ENCODE assay signal across 29 cellular contexts in the genomic region with DNA sequence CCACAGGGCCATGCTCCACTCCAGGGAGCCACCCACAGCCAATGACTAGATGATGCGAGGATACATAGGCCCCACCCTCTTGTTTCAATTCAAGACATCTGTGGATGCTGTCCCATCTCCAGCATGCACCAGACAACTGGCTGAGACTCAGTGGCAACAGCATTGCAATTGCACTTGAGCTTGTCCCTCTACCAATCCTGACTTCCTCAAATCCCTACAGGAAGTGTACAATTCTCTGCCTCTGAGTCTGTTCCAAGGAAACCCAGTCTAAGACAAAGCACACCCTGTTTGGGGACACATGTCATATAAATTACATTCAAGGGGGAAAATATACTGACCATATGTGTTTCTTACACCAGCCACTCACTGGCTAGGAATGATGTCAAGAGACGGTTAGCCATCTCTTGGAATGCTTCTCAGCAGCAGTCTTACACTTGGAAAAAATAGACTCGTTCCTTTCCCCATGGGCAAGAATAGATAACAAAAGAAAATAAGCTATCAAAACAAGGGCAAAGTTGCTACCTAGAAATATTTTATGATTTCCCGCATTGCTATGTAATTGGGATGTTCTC.
"Had no signal": no experiment of that assay in that cellular context is flagged by ENCODE, and none has a peak within 500 bp of the region (broad histone marks: within the 10 kb centered on the region; RNA-seq: fewer than 3 reads in every experiment).

No MANE protein-coding gene starts in this region.

- H3K36me3 ChIP-seq: esophagus squamous epithelium, left ventricle myocardium inferior, lower lobe of right lung, neural progenitor cell, right lobe of liver, spleen, tibial artery, upper lobe of right lung, vagina had no signal

- H3K36me3 Mint-ChIP-seq: memory B cell; natural killer cell treated with Interleukin-12 subunit alpha and Interleukin-12 subunit beta and Interleukin-15 and Interleukin-18, amount 100 ng/mL, for 72 hours; neural progenitor cell; stimulated activated memory B cell treated with anti-CD40 and anti-IgM and Interleukin-4, amounts not matched to agents 10 μg/mL and 1 μg/mL and 100 μg/mL, for 72 hours had no signal

- ATAC-seq: effector memory CD8-positive, alpha-beta T cell; foreskin keratinocyte; left cardiac atrium; lower lobe of right lung; natural killer cell treated with Interleukin-12 subunit alpha and Interleukin-12 subunit beta and Interleukin-15 and Interleukin-18, amount 100 ng/mL, for 72 hours; psoas muscle; right lobe of liver; stimulated activated memory B cell treated with anti-CD40 and anti-IgM and Interleukin-4, amounts not matched to agents 10 μg/mL and 1 μg/mL and 100 μg/mL, for 72 hours; upper lobe of right lung had no signal

- H3K27me3 Mint-ChIP-seq: dendritic cell treated with granulocyte-macrophage colony-stimulating factor and Interleukin-4, amounts not matched to agents 40 ng/mL and 50 ng/mL, for 4 days; effector memory CD8-positive, alpha-beta T cell; memory B cell; natural killer cell treated with Interleukin-12 subunit alpha and Interleukin-12 subunit beta and Interleukin-15 and Interleukin-18, amount 100 ng/mL, for 72 hours; stimulated activated memory B cell treated with anti-CD40 and anti-IgM and Interleukin-4, amounts not matched to agents 10 μg/mL and 1 μg/mL and 100 μg/mL, for 72 hours; stimulated activated naive CD8-positive, alpha-beta T cell treated with anti-CD3 and anti-CD28 coated beads, Interleukin-15, Interleukin-2, amounts not matched to agents 100 ng/mL and 50 ng/mL, for 24 hours had no signal

- H3K27ac ChIP-seq: epithelial cell of prostate, esophagus squamous epithelium, foreskin keratinocyte, hepatocyte, left ventricle myocardium inferior, lower lobe of right lung, neural progenitor cell, parathyroid adenoma, psoas muscle, right lobe of liver, spleen, tibial artery, upper lobe of right lung, vagina had no signal

- H2AFZ ChIP-seq: hepatocyte, neural progenitor cell, parathyroid adenoma had no signal

- H3K9ac ChIP-seq: neural progenitor cell, parathyroid adenoma had no signal

- FAIRE-seq: kidney had no signal

- H3K4me3 Mint-ChIP-seq: dendritic cell treated with granulocyte-macrophage colony-stimulating factor and Interleukin-4, amounts not matched to agents 40 ng/mL and 50 ng/mL, for 4 days; effector memory CD8-positive, alpha-beta T cell; memory B cell; natural killer cell treated with Interleukin-12 subunit alpha and Interleukin-12 subunit beta and Interleukin-15 and Interleukin-18, amount 100 ng/mL, for 72 hours; neural progenitor cell; stimulated activated memory B cell treated with anti-CD40 and anti-IgM and Interleukin-4, amounts not matched to agents 10 μg/mL and 1 μg/mL and 100 μg/mL, for 72 hours; stimulated activated naive CD8-positive, alpha-beta T cell treated with anti-CD3 and anti-CD28 coated beads, Interleukin-15, Interleukin-2, amounts not matched to agents 100 ng/mL and 50 ng/mL, for 24 hours had no signal

- H3K27me3 ChIP-seq: foreskin keratinocyte, hepatocyte, neural progenitor cell, right lobe of liver, spleen, tibial artery, upper lobe of right lung, vagina had no signal

- H3K4me1 ChIP-seq: esophagus squamous epithelium, foreskin keratinocyte, left ventricle myocardium inferior, lower lobe of right lung, neural progenitor cell, parathyroid adenoma, psoas muscle, right lobe of liver, spleen, tibial artery, upper lobe of right lung, vagina had no signal

- H3K4me2 ChIP-seq: hepatocyte, neural progenitor cell had no signal

- H3K79me2 ChIP-seq: hepatocyte, parathyroid adenoma had no signal

- H3K4me1 Mint-ChIP-seq: memory B cell; neural progenitor cell; stimulated activated memory B cell treated with anti-CD40 and anti-IgM and Interleukin-4, amounts not matched to agents 10 μg/mL and 1 μg/mL and 100 μg/mL, for 72 hours had no signal

- H3K4me3 ChIP-seq: esophagus squamous epithelium, hepatocyte, left ventricle myocardium inferior, lower lobe of right lung, neural progenitor cell, psoas muscle, right lobe of liver, spleen, tibial artery, upper lobe of right lung, vagina had no signal

- DNase-seq: effector memory CD8-positive, alpha-beta T cell; esophagus squamous epithelium; foreskin keratinocyte; head of caudate nucleus; kidney; left cardiac atrium; left ventricle myocardium inferior; lower lobe of right lung; midbrain; nucleus accumbens; psoas muscle; retina; right lobe of liver; spleen; stimulated activated CD4-positive, alpha-beta T cell treated with anti-CD3 and anti-CD28 coated beads, Interleukin-15, amount 100 ng/mL, for 24 hours; stimulated activated CD4-positive, alpha-beta T cell treated with anti-CD3 and anti-CD28 coated beads, Interleukin-1b, Interleukin-23, amount 100 ng/mL, for 48 hours; stimulated activated CD4-positive, alpha-beta T cell treated with anti-CD3 and anti-CD28 coated beads, Interleukin-4, amount 100 ng/mL, for 24 hours; tibial artery; upper lobe of right lung had no signal

- H3K9me3 Mint-ChIP-seq: dendritic cell treated with granulocyte-macrophage colony-stimulating factor and Interleukin-4, amounts not matched to agents 40 ng/mL and 50 ng/mL, for 4 days; memory B cell; neural progenitor cell; stimulated activated memory B cell treated with anti-CD40 and anti-IgM and Interleukin-4, amounts not matched to agents 10 μg/mL and 1 μg/mL and 100 μg/mL, for 72 hours; stimulated activated naive CD8-positive, alpha-beta T cell treated with anti-CD3 and anti-CD28 coated beads, Interleukin-15, Interleukin-2, amounts not matched to agents 100 ng/mL and 50 ng/mL, for 24 hours had no signal

- H3K27ac Mint-ChIP-seq: dendritic cell treated with granulocyte-macrophage colony-stimulating factor and Interleukin-4, amounts not matched to agents 40 ng/mL and 50 ng/mL, for 4 days; effector memory CD8-positive, alpha-beta T cell; memory B cell; natural killer cell treated with Interleukin-12 subunit alpha and Interleukin-12 subunit beta and Interleukin-15 and Interleukin-18, amount 100 ng/mL, for 72 hours; neural progenitor cell; stimulated activated memory B cell treated with anti-CD40 and anti-IgM and Interleukin-4, amounts not matched to agents 10 μg/mL and 1 μg/mL and 100 μg/mL, for 72 hours; stimulated activated naive CD8-positive, alpha-beta T cell treated with anti-CD3 and anti-CD28 coated beads, Interleukin-15, Interleukin-2, amounts not matched to agents 100 ng/mL and 50 ng/mL, for 24 hours had no signal

- H3K9me3 ChIP-seq: esophagus squamous epithelium, left ventricle myocardium inferior, lower lobe of right lung, psoas muscle, right lobe of liver, spleen, tibial artery, upper lobe of right lung, vagina had no signal
